15 cellular contexts compared by ENCODE assay signal in the genomic region with DNA sequence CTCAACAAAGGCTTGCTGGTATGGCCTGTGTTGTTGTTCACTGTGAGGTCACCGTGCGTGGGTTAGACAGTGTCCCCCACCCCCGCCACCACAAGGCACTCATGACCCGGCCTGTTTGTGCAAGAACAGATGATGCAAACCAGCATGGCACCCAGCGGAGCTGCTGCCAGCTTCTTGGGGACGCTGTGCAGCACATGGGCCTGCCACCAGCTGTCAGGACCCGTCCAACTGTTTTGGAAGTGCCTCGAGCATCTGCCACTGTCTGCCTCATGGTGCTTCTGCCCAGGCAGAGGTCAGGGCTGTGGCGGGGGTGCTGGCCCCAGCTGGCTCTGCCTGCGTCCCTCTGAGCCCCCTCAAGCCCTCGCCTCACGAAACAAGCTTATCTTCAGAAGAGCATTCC. TPM values are rescaled to one million over a fixed set of nuclear protein-coding genes. Genes with fewer than 3 reads are reported as not detected.
DNase-seq lines count a peak whose midpoint lies in the region; ATAC-seq lines count a peak whose summit lies in the region.
"Had no signal": no experiment of that assay in that cellular context is flagged by ENCODE, and none has a peak within 500 bp of the region (broad histone marks: within the 10 kb centered on the region; RNA-seq: fewer than 3 reads in every experiment).

No MANE protein-coding gene starts in this region.

- H3K79me1 ChIP-seq in neuronal stem cell (ENCODE audit: low read depth, low read length): no peaks in the 10 kb centered on the region

- H2BK12ac ChIP-seq in neuronal stem cell (ENCODE audit: low read length): no peak overlapping the region

- DNase-seq in DMS 273 (lab: John Stamatoyannopoulos, UW; ENCODE audit: unreplicated experiment) (peak; percentile 88), NCI-H1694 (lab: John Stamatoyannopoulos, UW) (peak; percentile 95), neuronal stem cell (ENCODE audit: low spot score) (no peak)
- DNase-seq in activated naive CD8-positive, alpha-beta T cell treated with anti-CD3 and anti-CD28 coated beads for 36 hours: no peak
- DNase-seq in central memory CD4-positive, alpha-beta T cell: no peak
- DNase-seq: body of pancreas; CD4-positive, CD25-positive, alpha-beta regulatory T cell; hippocampal formation; NCI-H1436 had no signal

- peak overlapping the region; percentile 31 for H3K23ac ChIP-seq in neuronal stem cell (ENCODE audit: low read depth, low read length, poor library complexity)

- H3K18ac ChIP-seq in neuronal stem cell (ENCODE audit: low read length): peak overlapping the region; percentile 61

- H3K36me3 Mint-ChIP-seq in activated naive CD8-positive, alpha-beta T cell treated with anti-CD3 and anti-CD28 coated beads for 36 hours: peaks cover 47% of the 10 kb centered on the region
- H3K36me3 Mint-ChIP-seq: CD4-positive, CD25-positive, alpha-beta regulatory T cell had no signal

- no peaks in the 10 kb centered on the region for H3K9me3 ChIP-seq in neuronal stem cell (replicated peaks in 1 of 2; ENCODE audit: control insufficient read depth in 2 of 2, insufficient read depth in 1 of 2, low read depth in 1 of 2, low read length in 2 of 2)
- H3K9me3 ChIP-seq: body of pancreas had no signal

- H4K8ac ChIP-seq in neuronal stem cell (ENCODE audit: low read depth, low read length): peak overlapping the region; percentile 74

- H3K4me3 Mint-ChIP-seq in activated naive CD8-positive, alpha-beta T cell treated with anti-CD3 and anti-CD28 coated beads for 36 hours: no peak overlapping the region

- WGBS in neuronal stem cell (ENCODE audit: extremely low coverage in 2 of 2, insufficient read length in 2 of 2, insufficient replicate concordance in 1 of 2), 2 donors: no CpG with 5 or more reads among the region's 12 CpGs

- H2BK15ac ChIP-seq in neuronal stem cell (ENCODE audit: low read length): peak overlapping the region; percentile 33

- no peaks in the 10 kb centered on the region for H3K27me3 Mint-ChIP-seq in activated naive CD8-positive, alpha-beta T cell treated with anti-CD3 and anti-CD28 coated beads for 36 hours

- peak overlapping the region; percentile 29 for H3K27ac Mint-ChIP-seq in activated naive CD8-positive, alpha-beta T cell treated with anti-CD3 and anti-CD28 coated beads for 36 hours

- no peak overlapping the region for H3K27ac ChIP-seq in neuronal stem cell (replicated peaks; ENCODE audit: low read length)
- H3K27ac ChIP-seq: body of pancreas had no signal

- peak overlapping the region in 1 of 2 donors; percentile 43 for H3K4me3 ChIP-seq in neuronal stem cell (ENCODE audit: low read length in 2 of 2)
- H3K4me3 ChIP-seq: body of pancreas had no signal

- no peak overlapping the region for H2AFZ ChIP-seq in neuronal stem cell (ENCODE audit: low read length)

- peaks cover 0 to 13% (median 0%) of the 10 kb centered on the region in 3 experiments for H3K27me3 ChIP-seq in neuronal stem cell (ENCODE audit: control insufficient read depth in 3 of 3, insufficient read depth in 3 of 3, low read depth in 1 of 3, low read length in 3 of 3)
- H3K27me3 ChIP-seq: body of pancreas had no signal

- H3K9me3 Mint-ChIP-seq in activated naive CD8-positive, alpha-beta T cell treated with anti-CD3 and anti-CD28 coated beads for 36 hours: peaks cover 33% of the 10 kb centered on the region

- H3K4me1 ChIP-seq in neuronal stem cell (ENCODE audit: control insufficient read depth in 2 of 2, insufficient read depth in 1 of 2, low read depth in 1 of 2, low read length in 2 of 2): peaks cover 0 to 10% of the 10 kb centered on the region in 2 donors
- H3K4me1 ChIP-seq: body of pancreas had no signal

- peak overlapping the region; percentile 76 for H2AK5ac ChIP-seq in neuronal stem cell (ENCODE audit: low read depth, low read length)

- ATAC-seq in HG03159 (IDR thresholded peaks at IDR 0.05; ENCODE audit: unreplicated experiment) (no peak), GM21529 (IDR thresholded peaks at IDR 0.05; ENCODE audit: unreplicated experiment) (no peak), GM21526 (IDR thresholded peaks at IDR 0.05; ENCODE audit: low FRiP score, unreplicated experiment) (no peak)
- ATAC-seq: body of pancreas had no signal

- peak overlapping the region; percentile 7 for H3K9ac ChIP-seq in neuronal stem cell (ENCODE audit: low read depth, low read length, poor library complexity)

- peak overlapping the region; percentile 54 for H4K91ac ChIP-seq in neuronal stem cell (ENCODE audit: low read depth, low read length, poor library complexity)

- no peaks in the 10 kb centered on the region for H3K36me3 ChIP-seq in neuronal stem cell (replicated peaks in 1 of 2; ENCODE audit: control insufficient read depth in 2 of 2, insufficient read depth in 2 of 2, low read length in 2 of 2)

- peaks cover 81% of the 10 kb centered on the region for H3K4me1 Mint-ChIP-seq in activated naive CD8-positive, alpha-beta T cell treated with anti-CD3 and anti-CD28 coated beads for 36 hours

- H3K4ac ChIP-seq in neuronal stem cell (ENCODE audit: low read length): peak overlapping the region; percentile 45

- no peak overlapping the region for H2BK5ac ChIP-seq in neuronal stem cell (ENCODE audit: low read length)

- no peak overlapping the region for H3K4me2 ChIP-seq in neuronal stem cell (ENCODE audit: insufficient read depth, low read length, poor library complexity, severe bottlenecking)

- H3K14ac ChIP-seq in neuronal stem cell (ENCODE audit: low read length): peak overlapping the region; percentile 58

- H2BK120ac ChIP-seq in neuronal stem cell (ENCODE audit: low read depth, low read length): peak overlapping the region; percentile 47

RNA-seq across cellular contexts. Expression of gene ASB2, which starts 1.5 kb away (rescaled TPM):
- total RNA-seq in activated naive CD8-positive, alpha-beta T cell treated with anti-CD3 and anti-CD28 coated beads for 36 hours: 10 to 100 TPM; 26.4 to 29.1 TPM
- 0.43 TPM for polyA plus RNA-seq in neuronal stem cell (2013, experiment 1 of 2)
- polyA plus RNA-seq in neuronal stem cell (2013, experiment 2 of 2): 0.50 TPM
- total RNA-seq: HT1080 had no signal

RNA-seq across cellular contexts. Expression of gene CCDC197, which starts 22.3 kb away (rescaled TPM):
- total RNA-seq in activated naive CD8-positive, alpha-beta T cell treated with anti-CD3 and anti-CD28 coated beads for 36 hours: not detected
- polyA plus RNA-seq in neuronal stem cell (2013, experiment 1 of 2): not detected
- not detected for polyA plus RNA-seq in neuronal stem cell (2013, experiment 2 of 2)
- total RNA-seq: body of pancreas; CD4-positive, CD25-positive, alpha-beta regulatory T cell; HT1080; lower leg skin; T-helper 2 cell treated with Interferon-gamma antibody and Interleukin-4, amounts not matched to agents 100 ng/mL and 5 ng/mL, for 36 hours had no signal
- polyA plus RNA-seq: CD4-positive, CD25-positive, alpha-beta regulatory T cell had no signal

RNA-seq across cellular contexts. Expression of gene FAM181A, which starts 47.7 kb away (rescaled TPM):
- total RNA-seq in activated naive CD8-positive, alpha-beta T cell treated with anti-CD3 and anti-CD28 coated beads for 36 hours: not detected
- 2.3 TPM for polyA plus RNA-seq in neuronal stem cell (2013, experiment 1 of 2)
- polyA plus RNA-seq in neuronal stem cell (2013, experiment 2 of 2): 2.4 TPM
- total RNA-seq: body of pancreas; CD4-positive, CD25-positive, alpha-beta regulatory T cell; HT1080; lower leg skin; T-helper 2 cell treated with Interferon-gamma antibody and Interleukin-4, amounts not matched to agents 100 ng/mL and 5 ng/mL, for 36 hours had no signal
- polyA plus RNA-seq: CD4-positive, CD25-positive, alpha-beta regulatory T cell had no signal

RNA-seq across cellular contexts. Expression of gene OTUB2, which starts 51.3 kb away (rescaled TPM):
- under 1 TPM; 0.31 to 0.48 TPM for total RNA-seq in activated naive CD8-positive, alpha-beta T cell treated with anti-CD3 and anti-CD28 coated beads for 36 hours
- polyA plus RNA-seq in neuronal stem cell (2013, experiment 1 of 2): 5.1 TPM
- 5.0 TPM for polyA plus RNA-seq in neuronal stem cell (2013, experiment 2 of 2)

Comparison
In these comparisons a context has a peak if more than half of its experiments do, and no peak if none do; other contexts are left out.
1. DNase-seq: peak in DMS 273 (single experiment) and NCI-H1694 (single experiment); none in activated naive CD8-positive, alpha-beta T cell treated with anti-CD3 and anti-CD28 coated beads for 36 hours (single experiment), neuronal stem cell (single experiment) and central memory CD4-positive, alpha-beta T cell (single experiment).